In the genomic region with DNA sequence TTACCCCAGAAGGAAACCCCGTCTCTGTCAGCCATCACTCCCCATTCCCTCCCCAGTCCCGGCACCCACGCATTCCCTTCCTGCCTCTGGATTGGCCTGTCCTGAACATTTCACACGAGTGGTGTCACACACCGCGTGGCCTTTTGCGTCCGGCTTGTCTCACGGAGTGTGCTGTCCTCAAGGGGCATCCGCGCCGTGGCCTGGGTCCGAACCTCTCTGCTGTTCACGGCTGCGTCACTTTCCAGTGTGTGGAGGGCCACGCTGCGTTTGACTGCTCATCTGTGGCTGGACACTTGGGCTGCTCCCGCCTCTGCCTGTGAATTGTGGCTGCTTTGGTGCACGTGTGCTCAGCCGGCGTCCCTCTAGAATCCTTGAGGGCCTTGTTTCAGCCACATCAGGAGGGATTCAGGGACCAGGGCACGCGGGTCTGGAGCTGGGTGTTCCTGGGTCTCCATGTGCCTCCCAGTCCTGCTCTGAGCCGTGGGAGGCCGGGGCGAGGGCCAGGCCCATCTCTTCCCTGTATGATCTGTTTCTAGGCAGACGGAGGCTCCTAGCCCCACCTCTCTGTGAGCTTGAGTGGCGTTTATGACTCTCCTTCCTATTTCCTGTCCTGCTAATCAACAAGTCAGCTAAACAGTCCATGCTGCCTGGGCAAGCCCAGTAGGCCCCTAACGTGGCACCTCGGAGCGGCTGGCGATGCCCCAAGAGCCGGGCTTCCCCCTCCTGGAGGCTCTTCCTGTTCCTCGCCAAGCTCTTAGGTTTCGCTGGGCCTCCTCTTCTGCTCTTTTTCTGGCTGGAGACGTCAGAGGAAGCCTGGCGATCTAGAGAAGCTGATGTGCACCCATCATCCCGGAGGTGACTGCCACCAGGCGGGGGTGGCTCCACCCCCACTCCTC, we compare ENCODE assay signal across 8 cellular contexts. TPM values are rescaled to one million over a fixed set of nuclear protein-coding genes. Genes with fewer than 3 reads are reported as not detected.
A peak's percentile ranks its signal among the peaks of the same experiment; 100 is the strongest.
DNase-seq lines count a peak whose midpoint lies in the region; ATAC-seq and TF ChIP-seq lines count a peak whose summit lies in the region.

No MANE protein-coding gene starts in this region.

- H3K27ac Mint-ChIP-seq in naive thymus-derived CD8-positive, alpha-beta T cell, result peak overlapping the region; percentile 85 to 95 (median 90)
- peak overlapping the region; percentile 88 for H3K27ac Mint-ChIP-seq in type B pancreatic cell

- no peaks in the 10 kb centered on the region; the same call in 1 of the 2 replicates for H3K4me1 ChIP-seq in HUES48 (ENCODE audit: control insufficient read depth, insufficient read depth, low read length)

- peaks cover 16 to 47% (median 31%) of the 10 kb centered on the region in 4 donors for H3K4me1 Mint-ChIP-seq in naive thymus-derived CD8-positive, alpha-beta T cell
- H3K4me1 Mint-ChIP-seq in type B pancreatic cell (ENCODE audit: unreplicated experiment), result peaks cover 15% of the 10 kb centered on the region

- peak overlapping the region; percentile 33 for H3K27ac ChIP-seq in HUES48 (ENCODE audit: low read depth, low read length)

- DNase-seq in BJ (ENCODE audit: low read depth) (peak; percentile 51), epithelial cell of esophagus (ENCODE audit: low read depth) (peak; percentile 98), type B pancreatic cell (ENCODE audit: extremely low spot score, unreplicated experiment) (peak; percentile 64), activated gamma-delta T cell treated with Interleukin-2 at 50 U/mL for 16 hours (no peak)
- DNase-seq in activated CD4-positive, alpha-beta T cell treated with anti-CD3 and anti-CD28 coated beads for 4 hours, result peak; percentile 40 to 45
- DNase-seq in naive thymus-derived CD8-positive, alpha-beta T cell, result peak in 6 of 10 donors; percentile 41 to 61 (median 52)

- H3K36me3 Mint-ChIP-seq in naive thymus-derived CD8-positive, alpha-beta T cell, result peaks cover 0 to 23% (median 0%) of the 10 kb centered on the region in 3 donors
- H3K36me3 Mint-ChIP-seq in type B pancreatic cell, result peaks cover 8% of the 10 kb centered on the region

- H3K4me3 Mint-ChIP-seq in naive thymus-derived CD8-positive, alpha-beta T cell, result peak overlapping the region; percentile 40 to 89 (median 74)
- peak overlapping the region; percentile 70 for H3K4me3 Mint-ChIP-seq in type B pancreatic cell

- H3K27me3 ChIP-seq in BJ (ENCODE audit: control insufficient read depth, insufficient read depth, low read length) (no peaks in the 10 kb centered on the region), HUES48 (ENCODE audit: control insufficient read depth, insufficient read depth, low read length) (no peaks in the 10 kb centered on the region)

- CTCF ChIA-PET in BJ (lab: Yijun Ruan, JAX), result interaction anchor here (0.9 to 1.7 kb wide), 4 partner anchors 9 to 100 kb away, joined by 3 to 6 read pairs (median 4); no protein-coding TSS in a partner anchor

- ATAC-seq in naive thymus-derived CD8-positive, alpha-beta T cell, result peak; percentile 77 to 96
- no peak for ATAC-seq in HG03565 (IDR thresholded peaks at IDR 0.05; ENCODE audit: unreplicated experiment)

- no peaks in the 10 kb centered on the region for H3K9me3 Mint-ChIP-seq in naive thymus-derived CD8-positive, alpha-beta T cell
- H3K9me3 Mint-ChIP-seq in type B pancreatic cell, result no peaks in the 10 kb centered on the region

- TF ChIP-seq CTCF in BJ (IDR thresholded peaks at IDR 0.05; ENCODE audit: insufficient read depth, low read depth, low read length) (0 out of 2 replicates have a peak, but pooled peaks have one; percentile 2), epithelial cell of esophagus (IDR thresholded peaks at IDR 0.05; ENCODE audit: insufficient read depth, low read depth, low read length, missing control alignments) (no peak), type B pancreatic cell (conservative IDR thresholded peaks at IDR 0.05) (no peak)

- H3K4me3 ChIP-seq in BJ (ENCODE audit: low read depth, low read length) (no peak overlapping the region), HUES48 (ENCODE audit: low read depth, low read length) (no peak overlapping the region), epithelial cell of esophagus (ENCODE audit: low read length) (peak overlapping the region; percentile 12)

- H3K9me3 ChIP-seq in HUES48 (ENCODE audit: control insufficient read depth, insufficient read depth, low read length), result no peaks in the 10 kb centered on the region

- H3K9ac ChIP-seq in HUES48 (ENCODE audit: low read depth, low read length), result no peak overlapping the region

- no peaks in the 10 kb centered on the region for H3K27me3 Mint-ChIP-seq in naive thymus-derived CD8-positive, alpha-beta T cell
- H3K27me3 Mint-ChIP-seq in type B pancreatic cell, result no peaks in the 10 kb centered on the region

- POLR2A ChIA-PET in BJ (lab: Charles Lee), result no interaction called here
- POLR2A ChIA-PET in naive thymus-derived CD8-positive, alpha-beta T cell (lab: Charles Lee), result interaction anchor here (0.6 to 1.1 kb wide), 6 partner anchors 21 to 216 kb away, joined by 3 to 4 read pairs (median 3); partner anchors contain the start of genes ARHGAP45 and ATP5F1D

- peaks cover 11% of the 10 kb centered on the region for H3K36me3 ChIP-seq in BJ (ENCODE audit: control insufficient read depth, insufficient read depth, low read length)
- H3K36me3 ChIP-seq in HUES48 (ENCODE audit: control insufficient read depth, insufficient read depth, low read length), result peaks cover 19% of the 10 kb centered on the region

RNA-seq across cellular contexts. Expression of gene STK11, which starts 8.1 kb away (rescaled TPM):
- polyA plus RNA-seq in BJ (2011; rRNA removed), result 26.3 and 33.6 TPM in 2 replicates
- polyA minus RNA-seq in BJ (2011; rRNA and poly(A)+ RNA removed), result 38.3 and 48.2 TPM in 2 replicates
- total RNA-seq in naive thymus-derived CD8-positive, alpha-beta T cell, result 10 to 100 TPM; 91.5 to 96.0 TPM
- 10 to 100 TPM; 12.3 to 43.9 (median 20.3) TPM for polyA plus RNA-seq in naive thymus-derived CD8-positive, alpha-beta T cell
- total RNA-seq in type B pancreatic cell (ENCODE audit: low replicate concordance), result 59.9 and 64.8 TPM in 2 replicates

RNA-seq across cellular contexts. Expression of gene CBARP, which starts 24.2 kb away (rescaled TPM):
- polyA plus RNA-seq in BJ (2011; rRNA removed), result 0.97 and 1.6 TPM in 2 replicates
- 0.62 and 0.67 TPM in 2 replicates for polyA minus RNA-seq in BJ (2011; rRNA and poly(A)+ RNA removed)
- total RNA-seq in naive thymus-derived CD8-positive, alpha-beta T cell, result not detected
- not detected for polyA plus RNA-seq in naive thymus-derived CD8-positive, alpha-beta T cell
- total RNA-seq in type B pancreatic cell (ENCODE audit: low replicate concordance), result 8.9 and 10.8 TPM in 2 replicates

RNA-seq across cellular contexts. Expression of gene ATP5F1D, which starts 27.9 kb away (rescaled TPM):
- 57.9 and 65.1 TPM in 2 replicates for polyA plus RNA-seq in BJ (2011; rRNA removed)
- 29.1 and 30.1 TPM in 2 replicates for polyA minus RNA-seq in BJ (2011; rRNA and poly(A)+ RNA removed)
- total RNA-seq in naive thymus-derived CD8-positive, alpha-beta T cell, result 10 to 100 TPM; 83.9 to 89.0 TPM
- 100 to 1,000 TPM; 214 to 264 (median 262) TPM for polyA plus RNA-seq in naive thymus-derived CD8-positive, alpha-beta T cell
- total RNA-seq in type B pancreatic cell (ENCODE audit: low replicate concordance), result 165 and 197 TPM in 2 replicates

RNA-seq across cellular contexts. Expression of gene MIDN, which starts 34.7 kb away (rescaled TPM):
- 6.9 and 8.4 TPM in 2 replicates for polyA plus RNA-seq in BJ (2011; rRNA removed)
- 21.3 and 25.6 TPM in 2 replicates for polyA minus RNA-seq in BJ (2011; rRNA and poly(A)+ RNA removed)
- total RNA-seq in naive thymus-derived CD8-positive, alpha-beta T cell, result 10 to 100 TPM; 31.2 to 35.4 TPM
- polyA plus RNA-seq in naive thymus-derived CD8-positive, alpha-beta T cell, result 1 to 10 TPM; 1.1 to 8.2 (median 6.6) TPM
- 122 and 127 TPM in 2 replicates for total RNA-seq in type B pancreatic cell (ENCODE audit: low replicate concordance)

RNA-seq across cellular contexts. Expression of gene SBNO2, which starts 39.6 kb away (rescaled TPM):
- 15.5 and 26.1 TPM in 2 replicates for polyA plus RNA-seq in BJ (2011; rRNA removed)
- 30.9 and 40.4 TPM in 2 replicates for polyA minus RNA-seq in BJ (2011; rRNA and poly(A)+ RNA removed)
- total RNA-seq in naive thymus-derived CD8-positive, alpha-beta T cell, result 10 to 100 TPM; 69.7 to 82.4 TPM
- polyA plus RNA-seq in naive thymus-derived CD8-positive, alpha-beta T cell, result 1 to 10 TPM in 2 of 3 donors, under 1 TPM in 1; 0.68 to 2.3 (median 1.0) TPM
- 45.5 and 60.7 TPM in 2 replicates for total RNA-seq in type B pancreatic cell (ENCODE audit: low replicate concordance)
